Comparison of ENCODE assay signal across 8 cellular contexts in the genomic region with DNA sequence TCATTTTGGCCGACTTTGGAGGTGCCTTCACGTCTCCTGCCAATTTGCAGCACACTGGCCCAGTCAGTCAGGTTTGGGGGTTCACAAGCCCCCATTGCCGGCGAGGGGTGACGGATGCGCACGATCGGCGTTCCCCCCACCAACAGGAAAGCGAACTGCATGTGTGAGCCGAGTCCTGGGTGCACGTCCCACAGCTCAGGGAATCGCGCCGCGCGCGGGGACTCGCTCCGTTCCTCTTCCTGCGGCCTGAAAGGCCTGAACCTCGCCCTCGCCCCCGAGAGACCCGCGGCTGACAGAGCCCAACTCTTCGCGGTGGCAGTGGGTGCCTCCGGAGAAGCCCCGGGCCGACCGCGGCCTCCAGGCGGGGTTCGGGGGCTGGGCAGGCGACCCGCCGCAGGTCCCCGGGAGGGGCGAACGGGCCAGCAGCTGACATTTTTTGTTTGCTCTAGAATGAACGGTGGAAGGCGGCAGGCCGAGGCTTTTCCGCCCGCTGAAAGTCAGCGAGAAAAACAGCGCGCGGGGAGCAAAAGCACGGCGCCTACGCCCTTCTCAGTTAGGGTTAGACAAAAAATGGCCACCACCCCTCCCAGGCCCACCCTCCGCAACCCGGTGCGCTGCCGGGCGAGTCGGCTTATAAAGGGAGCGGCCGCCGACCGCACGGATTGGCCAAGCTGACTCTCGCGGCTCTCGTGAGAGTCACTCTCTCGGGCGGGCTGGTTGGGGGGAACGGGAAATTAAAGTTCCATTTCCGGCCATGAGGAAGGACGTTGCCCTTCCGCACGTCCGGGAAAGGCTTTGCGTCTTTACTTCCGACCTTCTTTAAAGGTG. TPM values are rescaled to one million over a fixed set of nuclear protein-coding genes. Genes with fewer than 3 reads are reported as not detected.
DNase-seq lines count a peak whose midpoint lies in the region; ATAC-seq and TF ChIP-seq lines count a peak whose summit lies in the region.

Gene TERC, minus strand, starts transcription at position 608 of the 828 bp plus-strand sequence.

- peaks cover 17% of the 10 kb centered on the region; the same call in 2 of the 3 replicates for H3K9me3 Mint-ChIP-seq in GM23338
- peaks cover 18% of the 10 kb centered on the region for H3K9me3 Mint-ChIP-seq in neural crest cell

- peaks cover 9% of the 10 kb centered on the region for H3K27me3 Mint-ChIP-seq in GM23338 (ENCODE audit: insufficient read depth, low read depth, poor library complexity)
- peaks cover 20% of the 10 kb centered on the region for H3K27me3 Mint-ChIP-seq in neural crest cell (ENCODE audit: low read depth)

- TF ChIP-seq CTCF in GM23338 (conservative IDR thresholded peaks at IDR 0.05; ENCODE audit: low read depth in 2 of 2) (no peak), foreskin fibroblast (IDR thresholded peaks at IDR 0.05; ENCODE audit: low read depth, low read length) (no peak), neural crest cell (conservative IDR thresholded peaks at IDR 0.05) (no peak)

- H3K4me1 Mint-ChIP-seq in GM23338 (peaks cover 9% of the 10 kb centered on the region), neural crest cell (peaks cover 11% of the 10 kb centered on the region)

- ATAC-seq in GM23338, result peak; percentile 87

- H3K27ac ChIP-seq in GM23338 (ENCODE audit: low read depth) (peak within 1 kb of the TSS; percentile 83), SJCRH30 (peak within 1 kb of the TSS; percentile 71), stomach smooth muscle (ENCODE audit: low read length) (peak within 1 kb of the TSS; percentile 98)

- no peaks in the 10 kb centered on the region for H3K79me2 ChIP-seq in GM23338 (replicated peaks; ENCODE audit: insufficient read depth)

- H3K4me3 ChIP-seq in GM23338, result peak within 1 kb of the TSS; percentile 76
- peak within 1 kb of the TSS; percentile 74 for H3K4me3 ChIP-seq in SJCRH30
- peak within 1 kb of the TSS; percentile 73 to 82 for H3K4me3 ChIP-seq in foreskin fibroblast (ENCODE audit: low read depth in 1 of 2, low read length in 2 of 2)
- peak within 1 kb of the TSS; percentile 92 to 99 for H3K4me3 ChIP-seq in stomach smooth muscle (ENCODE audit: low read length in 2 of 2)

- no peaks in the 10 kb centered on the region for H3K36me3 ChIP-seq in GM23338 (ENCODE audit: insufficient read depth)
- no peaks in the 10 kb centered on the region for H3K36me3 ChIP-seq in SJCRH30
- no peaks in the 10 kb centered on the region for H3K36me3 ChIP-seq in stomach smooth muscle (ENCODE audit: control insufficient read depth in 2 of 2, insufficient read depth in 2 of 2, low read length in 2 of 2)

- H3K36me3 Mint-ChIP-seq in GM23338 (ENCODE audit: low read depth), result peaks cover 12% of the 10 kb centered on the region
- H3K36me3 Mint-ChIP-seq in neural crest cell (ENCODE audit: low read depth), result peaks cover 14% of the 10 kb centered on the region

- H3K9me2 ChIP-seq in GM23338 (ENCODE audit: insufficient read depth), result no peaks in the 10 kb centered on the region

- H4K20me1 ChIP-seq in GM23338 (replicated peaks; ENCODE audit: insufficient read depth), result no peaks in the 10 kb centered on the region

- DNase-seq in ELF-1 (ENCODE audit: low read depth, low spot score), result peak; percentile 95
- DNase-seq in GM23338 (ENCODE audit: low spot score), result peak; percentile 96
- DNase-seq in LoVo (ENCODE audit: low spot score), result peak; percentile 92
- DNase-seq in SJCRH30, result peak; percentile 90
- DNase-seq in activated naive CD4-positive, alpha-beta T cell (lab: John Stamatoyannopoulos, UW), result peak; percentile 83 to 91 (median 84)
- peak; percentile 94 to 98 for DNase-seq in foreskin fibroblast
- peak; percentile 72 for DNase-seq in neural crest cell (ENCODE audit: low read depth, low spot score)

- H3K9me3 ChIP-seq in SJCRH30 (replicated peaks) (no peaks in the 10 kb centered on the region; the same call in 1 of the 2 replicates), stomach smooth muscle (ENCODE audit: control insufficient read depth in 2 of 2, low read length in 2 of 2) (no peaks in the 10 kb centered on the region)

- H3K27ac Mint-ChIP-seq in GM23338 (peak within 1 kb of the TSS; percentile 92), neural crest cell (ENCODE audit: unreplicated experiment) (peak within 1 kb of the TSS; percentile 86)

- H3K9ac ChIP-seq in stomach smooth muscle (ENCODE audit: low read length in 2 of 2), result peak within 1 kb of the TSS; percentile 96 to 99

- H3K4me1 ChIP-seq in GM23338 (ENCODE audit: insufficient read depth) (peaks cover 3% of the 10 kb centered on the region; the same call in 1 of the 2 replicates), SJCRH30 (no peaks in the 10 kb centered on the region), stomach smooth muscle (ENCODE audit: control insufficient read depth, insufficient read depth, low read length) (peaks cover 7% of the 10 kb centered on the region)

- H3F3A ChIP-seq in GM23338 (replicated peaks; ENCODE audit: low read depth), result peaks cover 5% of the 10 kb centered on the region; the same call in 1 of the 2 replicates

- H3K4me3 Mint-ChIP-seq in GM23338 (peak within 1 kb of the TSS; percentile 90), neural crest cell (peak within 1 kb of the TSS; percentile 91)

- no peaks in the 10 kb centered on the region for H3K27me3 ChIP-seq in GM23338 (ENCODE audit: insufficient read depth)
- no peaks in the 10 kb centered on the region for H3K27me3 ChIP-seq in SJCRH30
- H3K27me3 ChIP-seq in stomach smooth muscle (ENCODE audit: control insufficient read depth in 1 of 2, insufficient read depth in 2 of 2, low read length in 2 of 2), result no peaks in the 10 kb centered on the region

- peak within 1 kb of the TSS; percentile 82 for H3K4me2 ChIP-seq in GM23338

- H2AFZ ChIP-seq in GM23338, result peak within 1 kb of the TSS; percentile 76; the same call in 1 of the 2 replicates

TF ChIP-seq in GM23338, 12 proteins besides CTCF, POLR2A, EP300 and RAD21 (continues in another document):
- no peak for TF ChIP-seq EZH2 (IDR thresholded peaks at IDR 0.05; ENCODE audit: low read depth, unreplicated experiment)
- no peak for TF ChIP-seq STAT1 (IDR thresholded peaks at IDR 0.05; ENCODE audit: unreplicated experiment)
- no peak for TF ChIP-seq ZNF462 (CRISPR knock-in tag; IDR thresholded peaks at IDR 0.05)
- TF ChIP-seq ZNF114 (CRISPR knock-in tag; IDR thresholded peaks at IDR 0.05), result no peak
- TF ChIP-seq EZH2phosphoT487 (IDR thresholded peaks at IDR 0.05; ENCODE audit: unreplicated experiment), result no peak
- no peak for TF ChIP-seq NANOG (IDR thresholded peaks at IDR 0.05; ENCODE audit: borderline replicate concordance)

RNA-seq across cellular contexts. Expression of gene TERC, which starts in this region (rescaled TPM):
- 206 and 432 TPM in 2 replicates for total RNA-seq in GM23338 (2014; rRNA removed; shearing (Covaris generic))
- polyA plus RNA-seq in GM23338 (2016; fragmentation: Nextera tagmentation; extraction: Ambion mirVana), result 1.7 and 2.4 TPM in 2 replicates
- total RNA-seq in SJCRH30 (2014; rRNA removed; shearing (Covaris generic)), result 20.6 and 62.1 TPM in 2 replicates
- 16.2 and 19.5 TPM in 2 replicates for total RNA-seq in neural crest cell

Comparison
In these comparisons a context has a peak if more than half of its experiments do, and no peak if none do; other contexts are left out.
1. Peak in every context shown above with its lines: DNase-seq, ATAC-seq, H3K4me3 ChIP-seq and H3K27ac ChIP-seq.